ENCODE assay signal across 23 cellular contexts in the genomic region with DNA sequence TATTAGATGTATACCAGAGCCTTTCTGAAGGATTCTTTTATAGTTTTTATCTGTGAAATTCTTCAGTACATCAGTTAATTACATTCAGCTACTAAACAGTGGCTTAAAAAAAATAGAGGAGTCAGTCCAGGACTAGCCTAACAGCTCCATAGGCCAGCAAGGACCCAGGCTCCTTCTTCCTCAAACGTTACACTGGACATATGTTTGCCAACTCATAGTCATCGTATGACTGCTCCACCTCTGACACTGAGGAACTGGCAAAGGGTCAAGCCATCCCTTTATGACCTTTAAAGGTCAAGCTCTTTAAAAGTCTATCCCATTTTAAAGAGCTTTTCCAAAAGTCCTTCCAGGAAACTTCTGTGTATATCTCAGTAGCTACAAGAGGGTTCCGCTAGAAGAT.
"Had no signal": no experiment of that assay in that cellular context is flagged by ENCODE, and none has a peak within 500 bp of the region (broad histone marks: within the 10 kb centered on the region; RNA-seq: fewer than 3 reads in every experiment).

No MANE protein-coding gene starts in this region.

- DNase-seq: dermis blood vessel endothelial cell; effector memory CD4-positive, alpha-beta T cell; esophagus squamous epithelium; gastrocnemius medialis; head of caudate nucleus; naive thymus-derived CD4-positive, alpha-beta T cell; nucleus accumbens; sigmoid colon; stimulated activated CD4-positive, alpha-beta T cell treated with anti-CD3 and anti-CD28 coated beads, Interleukin-2, amount 100 ng/mL, for 24 hours; stimulated activated CD4-positive, alpha-beta T cell treated with anti-CD3 and anti-CD28 coated beads, Interleukin-4, amount 100 ng/mL, for 4 hours; stimulated activated naive B cell treated with anti-CD40 and anti-IgM and Interleukin-4, amounts not matched to agents 10 μg/mL and 1 μg/mL and 100 μg/mL, for 72 hours; transverse colon; upper lobe of right lung; uterus had no signal

- H3K4me1 Mint-ChIP-seq: nephron had no signal

- H3K4me3 ChIP-seq: coronary artery, esophagus squamous epithelium, gastrocnemius medialis, lung, prostate gland, right atrium auricular region, sigmoid colon, suprapubic skin, transverse colon, upper lobe of right lung, uterus had no signal

- H3K9me3 Mint-ChIP-seq: memory B cell; stimulated activated naive B cell treated with anti-CD40 and anti-IgM and Interleukin-4, amounts not matched to agents 10 μg/mL and 1 μg/mL and 100 μg/mL, for 72 hours; stimulated activated naive CD8-positive, alpha-beta T cell treated with anti-CD3 and anti-CD28 coated beads, Interleukin-15, Interleukin-2, amounts not matched to agents 100 ng/mL and 50 ng/mL, for 24 hours had no signal

- H3K27me3 Mint-ChIP-seq: memory B cell; naive thymus-derived CD4-positive, alpha-beta T cell; stimulated activated naive B cell treated with anti-CD40 and anti-IgM and Interleukin-4, amounts not matched to agents 10 μg/mL and 1 μg/mL and 100 μg/mL, for 72 hours; stimulated activated naive CD8-positive, alpha-beta T cell treated with anti-CD3 and anti-CD28 coated beads, Interleukin-15, Interleukin-2, amounts not matched to agents 100 ng/mL and 50 ng/mL, for 24 hours had no signal

- ATAC-seq: gastrocnemius medialis; left lobe of liver; naive thymus-derived CD4-positive, alpha-beta T cell; stimulated activated naive B cell treated with anti-CD40 and anti-IgM and Interleukin-4, amounts not matched to agents 10 μg/mL and 1 μg/mL and 100 μg/mL, for 72 hours; upper lobe of right lung had no signal

- H3K27ac Mint-ChIP-seq: nephron; stimulated activated naive B cell treated with anti-CD40 and anti-IgM and Interleukin-4, amounts not matched to agents 10 μg/mL and 1 μg/mL and 100 μg/mL, for 72 hours; stimulated activated naive CD8-positive, alpha-beta T cell treated with anti-CD3 and anti-CD28 coated beads, Interleukin-15, Interleukin-2, amounts not matched to agents 100 ng/mL and 50 ng/mL, for 24 hours had no signal

- H3K4me3 Mint-ChIP-seq: memory B cell; naive thymus-derived CD4-positive, alpha-beta T cell; nephron; stimulated activated naive B cell treated with anti-CD40 and anti-IgM and Interleukin-4, amounts not matched to agents 10 μg/mL and 1 μg/mL and 100 μg/mL, for 72 hours; stimulated activated naive CD8-positive, alpha-beta T cell treated with anti-CD3 and anti-CD28 coated beads, Interleukin-15, Interleukin-2, amounts not matched to agents 100 ng/mL and 50 ng/mL, for 24 hours had no signal
